In the genomic region with DNA sequence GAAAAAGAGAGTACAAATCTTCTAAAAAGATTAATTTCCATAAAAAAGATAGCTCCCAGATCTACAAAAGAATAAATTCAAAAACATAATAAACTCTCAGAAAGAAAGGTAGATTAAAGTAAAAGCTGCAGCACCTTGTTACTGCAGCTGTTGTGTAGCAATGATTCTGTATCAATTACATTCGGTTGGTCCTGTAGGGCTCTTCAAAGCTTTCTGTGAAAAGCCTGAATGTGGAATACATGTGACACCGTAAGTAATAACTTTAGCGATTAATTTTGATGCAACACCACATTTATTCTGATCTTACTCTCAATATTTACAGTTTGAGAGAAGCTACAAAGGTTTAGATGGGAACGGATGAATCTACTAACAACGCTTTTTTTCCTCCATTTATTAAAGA, we compare ENCODE assay signal across 2 cellular contexts.
TF ChIP-seq lines count a peak whose summit lies in the region.

No MANE protein-coding gene starts in this region.

TF ChIP-seq in SK-N-SH, 30 proteins besides CTCF, POLR2A, EP300 and RAD21:
- TF ChIP-seq TAF1 (IDR thresholded peaks at IDR 0.05; ENCODE audit: borderline replicate concordance, low read depth, low read length) = no peak
- TF ChIP-seq FOXJ3 (CRISPR knock-in tag; IDR thresholded peaks at IDR 0.05) = no peak
- TF ChIP-seq SIN3A (IDR thresholded peaks at IDR 0.05; ENCODE audit: borderline replicate concordance, low read depth, low read length) = no peak
- TF ChIP-seq, protein P1, sequence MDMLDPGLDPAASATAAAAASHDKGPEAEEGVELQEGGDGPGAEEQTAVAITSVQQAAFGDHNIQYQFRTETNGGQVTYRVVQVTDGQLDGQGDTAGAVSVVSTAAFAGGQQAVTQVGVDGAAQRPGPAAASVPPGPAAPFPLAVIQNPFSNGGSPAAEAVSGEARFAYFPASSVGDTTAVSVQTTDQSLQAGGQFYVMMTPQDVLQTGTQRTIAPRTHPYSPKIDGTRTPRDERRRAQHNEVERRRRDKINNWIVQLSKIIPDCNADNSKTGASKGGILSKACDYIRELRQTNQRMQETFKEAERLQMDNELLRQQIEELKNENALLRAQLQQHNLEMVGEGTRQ (IDR thresholded peaks at IDR 0.05; ENCODE audit: borderline replicate concordance, low read depth, low read length) = no peak
- TF ChIP-seq FOXM1 (IDR thresholded peaks at IDR 0.05; ENCODE audit: low read depth) = no peak
- no peak for TF ChIP-seq POLR2AphosphoS5 (IDR thresholded peaks at IDR 0.05; ENCODE audit: low read depth, low read length)

TF ChIP-seq in SK-N-SH treated with all-trans-retinoic acid at 6 μM for 48 hours, 23 proteins besides CTCF, POLR2A, EP300 and RAD21:
- TF ChIP-seq, protein P2, sequence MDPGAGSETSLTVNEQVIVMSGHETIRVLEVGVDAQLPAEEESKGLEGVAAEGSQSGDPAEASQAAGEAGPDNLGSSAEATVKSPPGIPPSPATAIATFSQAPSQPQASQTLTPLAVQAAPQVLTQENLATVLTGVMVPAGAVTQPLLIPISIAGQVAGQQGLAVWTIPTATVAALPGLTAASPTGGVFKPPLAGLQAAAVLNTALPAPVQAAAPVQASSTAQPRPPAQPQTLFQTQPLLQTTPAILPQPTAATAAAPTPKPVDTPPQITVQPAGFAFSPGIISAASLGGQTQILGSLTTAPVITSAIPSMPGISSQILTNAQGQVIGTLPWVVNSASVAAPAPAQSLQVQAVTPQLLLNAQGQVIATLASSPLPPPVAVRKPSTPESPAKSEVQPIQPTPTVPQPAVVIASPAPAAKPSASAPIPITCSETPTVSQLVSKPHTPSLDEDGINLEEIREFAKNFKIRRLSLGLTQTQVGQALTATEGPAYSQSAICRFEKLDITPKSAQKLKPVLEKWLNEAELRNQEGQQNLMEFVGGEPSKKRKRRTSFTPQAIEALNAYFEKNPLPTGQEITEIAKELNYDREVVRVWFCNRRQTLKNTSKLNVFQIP (CRISPR knock-in tag; IDR thresholded peaks at IDR 0.05; ENCODE audit: borderline replicate concordance, low read depth) = no peak
- TF ChIP-seq, protein P3, sequence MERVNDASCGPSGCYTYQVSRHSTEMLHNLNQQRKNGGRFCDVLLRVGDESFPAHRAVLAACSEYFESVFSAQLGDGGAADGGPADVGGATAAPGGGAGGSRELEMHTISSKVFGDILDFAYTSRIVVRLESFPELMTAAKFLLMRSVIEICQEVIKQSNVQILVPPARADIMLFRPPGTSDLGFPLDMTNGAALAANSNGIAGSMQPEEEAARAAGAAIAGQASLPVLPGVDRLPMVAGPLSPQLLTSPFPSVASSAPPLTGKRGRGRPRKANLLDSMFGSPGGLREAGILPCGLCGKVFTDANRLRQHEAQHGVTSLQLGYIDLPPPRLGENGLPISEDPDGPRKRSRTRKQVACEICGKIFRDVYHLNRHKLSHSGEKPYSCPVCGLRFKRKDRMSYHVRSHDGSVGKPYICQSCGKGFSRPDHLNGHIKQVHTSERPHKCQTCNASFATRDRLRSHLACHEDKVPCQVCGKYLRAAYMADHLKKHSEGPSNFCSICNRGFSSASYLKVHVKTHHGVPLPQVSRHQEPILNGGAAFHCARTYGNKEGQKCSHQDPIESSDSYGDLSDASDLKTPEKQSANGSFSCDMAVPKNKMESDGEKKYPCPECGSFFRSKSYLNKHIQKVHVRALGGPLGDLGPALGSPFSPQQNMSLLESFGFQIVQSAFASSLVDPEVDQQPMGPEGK (CRISPR knock-in tag; IDR thresholded peaks at IDR 0.05; ENCODE audit: borderline replicate concordance) = no peak
- TF ChIP-seq RARB (CRISPR knock-in tag; IDR thresholded peaks at IDR 0.05) (no peak), ZFP3 (CRISPR knock-in tag; IDR thresholded peaks at IDR 0.05) (no peak), CSDC2 (CRISPR knock-in tag; IDR thresholded peaks at IDR 0.05) (no peak), ZNF70 (CRISPR knock-in tag; IDR thresholded peaks at IDR 0.05) (no peak), TCF4 (CRISPR knock-in tag; IDR thresholded peaks at IDR 0.05; ENCODE audit: borderline replicate concordance) (no peak), ISL1 (CRISPR knock-in tag; IDR thresholded peaks at IDR 0.05) (no peak), GLIS3 (CRISPR knock-in tag; IDR thresholded peaks at IDR 0.05) (no peak), ARNTL (CRISPR knock-in tag; IDR thresholded peaks at IDR 0.05; ENCODE audit: borderline replicate concordance, low read depth) (no peak), ZFP30 (CRISPR knock-in tag; IDR thresholded peaks at IDR 0.05) (no peak), ZNF8 (CRISPR knock-in tag; IDR thresholded peaks at IDR 0.05) (no peak)
